ENCODE assay signal across 8 cellular contexts in the genomic region with DNA sequence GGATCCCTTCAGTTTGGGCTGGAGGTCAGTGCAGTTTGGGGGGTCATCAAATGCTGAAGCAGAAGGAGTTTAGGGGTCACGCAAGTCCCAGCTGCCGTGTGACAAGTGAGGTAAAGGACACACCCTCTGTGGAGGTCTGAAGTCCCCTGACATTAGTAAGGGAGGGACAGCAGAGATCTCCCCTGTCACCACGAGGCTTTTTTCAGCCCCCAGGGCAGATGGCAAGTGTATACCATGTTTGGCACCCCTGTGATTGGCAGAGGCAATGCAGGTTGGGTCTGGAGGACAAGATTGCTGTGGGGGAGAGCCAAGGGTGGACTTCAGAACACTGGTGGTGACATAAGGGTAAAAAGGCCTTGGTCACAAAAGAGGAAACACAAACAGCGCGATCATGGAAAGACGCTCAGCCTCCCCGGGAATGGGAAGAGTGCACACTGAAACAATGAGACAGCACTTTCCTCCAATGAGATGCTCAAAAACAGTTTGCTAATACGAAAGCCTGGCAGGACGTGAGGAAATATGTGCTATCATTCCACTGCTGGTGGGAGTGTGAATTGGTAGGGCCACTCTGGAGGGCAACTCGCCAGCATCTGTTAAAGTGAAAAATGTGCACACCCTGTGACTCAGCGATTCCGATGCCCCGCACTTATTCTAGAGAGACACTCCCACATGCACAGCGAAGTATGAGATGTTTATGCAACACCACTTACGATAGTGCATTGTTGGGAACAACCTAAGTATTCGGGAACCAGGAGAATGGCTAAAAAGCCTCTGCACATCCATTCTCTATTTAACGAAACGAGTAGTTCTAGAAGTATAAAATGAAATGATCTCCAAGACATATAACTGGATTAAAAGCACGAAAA. TPM values are rescaled to one million over a fixed set of nuclear protein-coding genes. Genes with fewer than 3 reads are reported as not detected.
A peak's percentile ranks its signal among the peaks of the same experiment; 100 is the strongest.
DNase-seq lines count a peak whose midpoint lies in the region; ATAC-seq and TF ChIP-seq lines count a peak whose summit lies in the region.

No MANE protein-coding gene starts in this region.

- H3K27me3 ChIP-seq in GM23248 (replicated peaks; ENCODE audit: insufficient read depth), result no peaks in the 10 kb centered on the region
- no peaks in the 10 kb centered on the region for H3K27me3 ChIP-seq in PC-9 (ENCODE audit: insufficient read depth, low read depth)

- no peaks in the 10 kb centered on the region for H3K9me3 ChIP-seq in GM23248 (ENCODE audit: low read depth)
- H3K9me3 ChIP-seq in PC-9 (ENCODE audit: insufficient read depth, low read depth), result no peaks in the 10 kb centered on the region

- peaks cover 21% of the 10 kb centered on the region for H3K4me1 ChIP-seq in GM23248 (ENCODE audit: insufficient read depth)
- H3K4me1 ChIP-seq in PC-9 (replicated peaks; ENCODE audit: insufficient read depth), result peaks cover 29% of the 10 kb centered on the region

- BruUV-seq in PC-9 (replicated peaks; lab: Mats Ljungman, UMichigan), result TSS peak; percentile 100

- CTCF ChIA-PET in PC-9 (lab: Charles Lee), result no interaction called here

- H3K27ac ChIP-seq in GM23248 (peak overlapping the region; percentile 99), PC-9 (peak overlapping the region; percentile 98)

- no peaks in the 10 kb centered on the region for H3K9me2 ChIP-seq in GM23248 (ENCODE audit: insufficient read depth)
- no peaks in the 10 kb centered on the region for H3K9me2 ChIP-seq in PC-9 (ENCODE audit: insufficient read depth)

- H4K20me1 ChIP-seq in GM23248 (ENCODE audit: insufficient read depth), result no peaks in the 10 kb centered on the region
- no peaks in the 10 kb centered on the region for H4K20me1 ChIP-seq in PC-9 (ENCODE audit: insufficient read depth)

- WGBS in GM23248 (ENCODE audit: low coverage in 1 of 2, low lambda C conversion rate in 2 of 2, missing lambda C conversion rate in 2 of 2), 2 experiments, result 2 to 4% methylated on average over 19 of the region's 19 CpGs

- H3K9ac ChIP-seq in GM23248, result peak overlapping the region; percentile 93

- H3K79me2 ChIP-seq in GM23248 (ENCODE audit: insufficient read depth), result no peaks in the 10 kb centered on the region
- H3K79me2 ChIP-seq in PC-9 (ENCODE audit: low read depth), result no peaks in the 10 kb centered on the region

- no peak for TF ChIP-seq CTCF in PC-9 (conservative IDR thresholded peaks at IDR 0.05)

- H3K4me3 ChIP-seq in GM23248, result peak overlapping the region; percentile 69
- H3K4me3 ChIP-seq in PC-9, result peak overlapping the region; percentile 37
- no peak overlapping the region for H3K4me3 ChIP-seq in skeletal muscle cell (ENCODE audit: low read depth, low read length)

- intact Hi-C loops in PC-9 (cut with micrococcal nuclease; ENCODE audit: unreplicated experiment), result loop anchor here (1.0 to 5.0 kb wide), 6 partner anchors 21 to 257 kb away; partner anchors contain the start of genes MRPL51 and ZNF384

- H3K36me3 ChIP-seq in GM23248 (ENCODE audit: low read depth) (no peaks in the 10 kb centered on the region), PC-9 (ENCODE audit: low read depth) (no peaks in the 10 kb centered on the region)

- peaks cover 27% of the 10 kb centered on the region for H3F3A ChIP-seq in GM23248 (ENCODE audit: insufficient read depth)
- H3F3A ChIP-seq in PC-9 (ENCODE audit: insufficient read depth, low read depth), result peaks cover 41% of the 10 kb centered on the region

- ATAC-seq in HG03469 (IDR thresholded peaks at IDR 0.05; ENCODE audit: unreplicated experiment) (no peak), GM21381 (IDR thresholded peaks at IDR 0.05; ENCODE audit: unreplicated experiment) (no peak)

- in situ Hi-C loops in GM23248 (cut with MboI), result no loop called here

- peak overlapping the region; percentile 89 for H2AFZ ChIP-seq in GM23248
- H2AFZ ChIP-seq in PC-9, result peak overlapping the region; percentile 89

- H3K4me2 ChIP-seq in GM23248 (ENCODE audit: unreplicated experiment) (peak overlapping the region; percentile 95), PC-9 (peak overlapping the region; percentile 75)

- POLR2A ChIA-PET in PC-9 (lab: Charles Lee; ENCODE audit: unreplicated experiment), result no interaction called here

- DNase-seq in GM23248 (peak; percentile 100), PC-9 (peak; percentile 97 to 98), anterior cingulate cortex (lab: John Stamatoyannopoulos, UW) (peak in 35 of 58 donors; percentile 8 to 79 (median 26)), hepatic stellate cell (ENCODE audit: low spot score) (peak; percentile 85), skeletal muscle cell (ENCODE audit: low read depth) (peak; percentile 90), NCI-H2081 treated with DMSO at 0.1 percent for 48 hours (lab: John Stamatoyannopoulos, UW) (no peak)

RNA-seq across cellular contexts. Expression of gene CD27, which starts 14.4 kb away (rescaled TPM):
- total RNA-seq in GM23248 (2014; rRNA removed; shearing (Covaris generic)), result not detected in 2 replicates
- polyA plus RNA-seq in GM23248 (2016; fragmentation: Nextera tagmentation; extraction: Ambion mirVana), result 0.28 and 0.32 TPM in 2 replicates
- not detected in 2 replicates for total RNA-seq in PC-9 (2021)

RNA-seq across cellular contexts. Expression of gene TAPBPL, which starts 21.5 kb away (rescaled TPM):
- total RNA-seq in GM23248 (2014; rRNA removed; shearing (Covaris generic)), result 7.8 and 8.1 TPM in 2 replicates
- 9.2 and 9.4 TPM in 2 replicates for polyA plus RNA-seq in GM23248 (2016; fragmentation: Nextera tagmentation; extraction: Ambion mirVana)
- 26.0 and 27.8 TPM in 2 replicates for total RNA-seq in PC-9 (2021)

RNA-seq across cellular contexts. Expression of gene VAMP1, which starts 40.1 kb away (rescaled TPM):
- total RNA-seq in GM23248 (2014; rRNA removed; shearing (Covaris generic)), result 5.0 and 17.3 TPM in 2 replicates
- 7.8 and 9.8 TPM in 2 replicates for polyA plus RNA-seq in GM23248 (2016; fragmentation: Nextera tagmentation; extraction: Ambion mirVana)
- total RNA-seq in PC-9 (2021), result 7.7 and 9.1 TPM in 2 replicates

RNA-seq across cellular contexts. Expression of gene LTBR, which starts 46.4 kb away (rescaled TPM):
- 147 TPM in 2 replicates for total RNA-seq in GM23248 (2014; rRNA removed; shearing (Covaris generic))
- polyA plus RNA-seq in GM23248 (2016; fragmentation: Nextera tagmentation; extraction: Ambion mirVana), result 113 and 117 TPM in 2 replicates
- 178 and 185 TPM in 2 replicates for total RNA-seq in PC-9 (2021)

RNA-seq across cellular contexts. Expression of gene SCNN1A, which starts 55.0 kb away (rescaled TPM):
- 0.76 TPM in 1 of 2 replicates, not detected in the other for total RNA-seq in GM23248 (2014; rRNA removed; shearing (Covaris generic))
- 0.25 and 0.59 TPM in 2 replicates for polyA plus RNA-seq in GM23248 (2016; fragmentation: Nextera tagmentation; extraction: Ambion mirVana)
- total RNA-seq in PC-9 (2021), result 460 and 549 TPM in 2 replicates
